25 cellular contexts compared by ENCODE assay signal in genomic region chr9:89863837-89864236, GRCh38.
DNase-seq lines count a peak whose midpoint lies in the region; ATAC-seq, FAIRE-seq and TF ChIP-seq lines count a peak whose summit lies in the region.
"Had no signal": no experiment of that assay in that cellular context is flagged by ENCODE, and none has a peak within 500 bp of the region (broad histone marks: within the 10 kb centered on the region; RNA-seq: fewer than 3 reads in every experiment).

No MANE protein-coding gene starts in this region.

- no peak overlapping the region for H2AFZ ChIP-seq in GM12878 (ENCODE audit: control insufficient read depth, low read depth, low read length)

- FAIRE-seq in GM12878 (lab: Jason Lieb, UNC), result no peak
- FAIRE-seq: D721Med, endothelial cell of umbilical vein had no signal

- H3K4me1 ChIP-seq in GM12878 (ENCODE audit: control insufficient read depth, insufficient read depth, low read length), result no peaks in the 10 kb centered on the region
- peaks cover 0 to 9% (median 4%) of the 10 kb centered on the region in 6 donors for H3K4me1 ChIP-seq in spleen
- no peaks in the 10 kb centered on the region for H3K4me1 ChIP-seq in prostate gland (replicated peaks)

- no peak for TF ChIP-seq EP300 in GM12878 (IDR thresholded peaks at IDR 0.05; ENCODE audit: borderline replicate concordance in 1 of 2, control insufficient read depth in 1 of 2, low read depth in 2 of 2, low read length in 2 of 2)

- in situ Hi-C loops in GM12878 (cut with MboI), result no loop called here

- intact Hi-C loops in GM12878 (cut with micrococcal nuclease; ENCODE audit: unreplicated experiment), result no loop called here
- intact Hi-C loops in spleen (cut with DNase I; ENCODE audit: low total_unique reads), result no loop called here
- intact Hi-C loops in prostate gland (cut with DNase I), result no loop called here

- H3K4me2 ChIP-seq in GM12878 (ENCODE audit: control insufficient read depth, insufficient read depth), result no peak overlapping the region

- H3K9me3 ChIP-seq in GM12878 (replicated peaks; ENCODE audit: control insufficient read depth, insufficient read depth, low read length) (no peaks in the 10 kb centered on the region), spleen (no peaks in the 10 kb centered on the region), prostate gland (no peaks in the 10 kb centered on the region)
- H3K9me3 ChIP-seq: right atrium auricular region had no signal

- no peaks in the 10 kb centered on the region for H3K36me3 ChIP-seq in GM12878 (ENCODE audit: control insufficient read depth in 2 of 2, insufficient read depth in 2 of 2, low read length in 1 of 2)
- no peaks in the 10 kb centered on the region for H3K36me3 ChIP-seq in spleen
- H3K36me3 ChIP-seq in prostate gland, result no peaks in the 10 kb centered on the region
- H3K36me3 ChIP-seq: right atrium auricular region had no signal

- no peak overlapping the region for H3K4me3 ChIP-seq in GM12865 (ENCODE audit: low read depth, low read length)
- no peak overlapping the region for H3K4me3 ChIP-seq in GM12878
- H3K4me3 ChIP-seq in spleen, result no peak overlapping the region
- no peak overlapping the region for H3K4me3 ChIP-seq in prostate gland
- H3K4me3 ChIP-seq: dorsolateral prefrontal cortex, right atrium auricular region had no signal

- WGBS in GM12878 (ENCODE audit: insufficient coverage, insufficient replicate concordance, low lambda C conversion rate, missing lambda C conversion rate), result 22% methylated on average over 6 of the region's 6 CpGs
- WGBS in spleen, 5 donors, result 81 to 90% (median 85%) methylated on average over 6 of the region's 6 CpGs
- 57% methylated on average over 6 of the region's 6 CpGs for WGBS in prostate gland

- no peak for TF ChIP-seq RAD21 in GM12878 (IDR thresholded peaks at IDR 0.05; ENCODE audit: insufficient read depth, low read depth, low read length)

- peak; percentile 35; the same call in 2 of the 3 replicates for ATAC-seq in GM12878
- no peak for ATAC-seq in activated naive CD4-positive, alpha-beta T cell treated with anti-CD3 and anti-CD28 coated beads, Interleukin-2, amount 50 U/mL, for 72 hours
- ATAC-seq: activated CD8-positive, alpha-beta T cell treated with anti-CD3 and anti-CD28 coated beads for 36 hours; HCT116; Right ventricle myocardium inferior had no signal

- H3K27ac ChIP-seq in GM12878 (ENCODE audit: control insufficient read depth, insufficient read depth) (no peak overlapping the region), spleen (no peak overlapping the region), prostate gland (no peak overlapping the region)
- H3K27ac ChIP-seq: dorsolateral prefrontal cortex, right atrium auricular region had no signal

- POLR2A ChIA-PET in GM12878 (lab: Charles Lee), result no interaction called here

- no peaks in the 10 kb centered on the region for H3K79me2 ChIP-seq in GM12878 (ENCODE audit: control insufficient read depth, insufficient read depth, low read length)

- RAD21 ChIA-PET in GM12878 (lab: Charles Lee; ENCODE audit: unreplicated experiment), result interaction anchor here (1.2 to 1.3 kb wide), 2 partner anchors 10 to 121 kb away, joined by 3 read pairs; no protein-coding TSS in a partner anchor

- H3K27me3 ChIP-seq in GM12878 (replicated peaks in 1 of 2; ENCODE audit: control insufficient read depth in 2 of 2, insufficient read depth in 2 of 2, low read length in 1 of 2) (no peaks in the 10 kb centered on the region; a peak in 1 of 4 replicates), spleen (replicated peaks in 1 of 7) (peaks cover 0 to 7% (median 0%) of the 10 kb centered on the region in 7 donors), prostate gland (replicated peaks; ENCODE audit: insufficient read depth) (no peaks in the 10 kb centered on the region)
- H3K27me3 ChIP-seq: dorsolateral prefrontal cortex, right atrium auricular region had no signal

- no peaks in the 10 kb centered on the region for H3K9me3 Mint-ChIP-seq in activated naive CD4-positive, alpha-beta T cell treated with anti-CD3 and anti-CD28 coated beads, Interleukin-2, amount 50 U/mL, for 72 hours
- H3K9me3 Mint-ChIP-seq: activated CD8-positive, alpha-beta T cell treated with anti-CD3 and anti-CD28 coated beads for 36 hours; naive B cell had no signal

- DNase-seq in NCI-H2171 treated with DMSO at 0.1 percent for 48 hours (lab: John Stamatoyannopoulos, UW), result peak; percentile 17
- DNase-seq in NCI-H2171 (lab: John Stamatoyannopoulos, UW), result no peak
- peak; percentile 12 for DNase-seq in GM12865 (ENCODE audit: low read depth)
- DNase-seq in GM12878 (ENCODE audit: low read depth, low spot score), result no peak
- DNase-seq in spleen, result peak; percentile 47
- no peak for DNase-seq in activated naive CD4-positive, alpha-beta T cell treated with anti-CD3 and anti-CD28 coated beads, Interleukin-2, amount 50 U/mL, for 72 hours (ENCODE audit: low spot score in 2 of 2)
- no peak for DNase-seq in prostate gland (ENCODE audit: low spot score)
- DNase-seq in HPDE6-E6E7 (ENCODE audit: extremely low spot score), result no peak
- DNase-seq: activated CD8-positive, alpha-beta T cell treated with anti-CD3 and anti-CD28 coated beads for 36 hours; activated naive CD4-positive, alpha-beta T cell treated with Interleukin-2 at 50 U/mL for 16 hours; activated T-cell treated with anti-CD3 and anti-CD28 coated beads for 4 hours; caudate nucleus; KG1; mesendoderm; naive B cell; NCI-H1930; NCI-H526 treated with DMSO at 0.1 percent for 48 hours; SW 1271 had no signal

- no peak for TF ChIP-seq POLR2A in GM12878 (IDR thresholded peaks at IDR 0.05; ENCODE audit: low read depth, low read length)
- no peak for TF ChIP-seq POLR2A in spleen (IDR thresholded peaks at IDR 0.05)
- no peak for TF ChIP-seq POLR2A in prostate gland (IDR thresholded peaks at IDR 0.05)

- no peak overlapping the region for H3K27ac Mint-ChIP-seq in activated naive CD4-positive, alpha-beta T cell treated with anti-CD3 and anti-CD28 coated beads, Interleukin-2, amount 50 U/mL, for 72 hours
- H3K27ac Mint-ChIP-seq: activated CD8-positive, alpha-beta T cell treated with anti-CD3 and anti-CD28 coated beads for 36 hours; type B pancreatic cell had no signal

- H3K36me3 Mint-ChIP-seq in activated naive CD4-positive, alpha-beta T cell treated with anti-CD3 and anti-CD28 coated beads, Interleukin-2, amount 50 U/mL, for 72 hours, result no peaks in the 10 kb centered on the region
- H3K36me3 Mint-ChIP-seq: naive B cell, type B pancreatic cell had no signal

- SMC1A ChIA-PET in GM12878 (lab: Charles Lee; ENCODE audit: uncharacterized antibody, unreplicated experiment), result interaction anchor here (1.4 kb wide), 1 partner anchor 248 kb away, joined by 3 read pairs; no protein-coding TSS in a partner anchor

- no peaks in the 10 kb centered on the region for H4K20me1 ChIP-seq in GM12878 (ENCODE audit: control insufficient read depth, insufficient read depth)

- no peak overlapping the region for H3K9ac ChIP-seq in GM12878 (ENCODE audit: control insufficient read depth, insufficient read depth, low read length)

- TF ChIP-seq CTCF in GM12865 (IDR thresholded peaks at IDR 0.05; ENCODE audit: insufficient read depth, low read depth, low read length, missing control alignments) (no peak), GM12878 (IDR thresholded peaks at IDR 0.05 in 2 of 3, conservative IDR thresholded peaks at IDR 0.05 in 1 of 3; ENCODE audit: control insufficient read depth in 2 of 3, extremely low read depth in 1 of 3, insufficient read depth in 1 of 3, low read depth in 3 of 3, low read length in 3 of 3) (no peak), spleen (IDR thresholded peaks at IDR 0.05 in 8 of 11, conservative IDR thresholded peaks at IDR 0.05 in 3 of 11) (no peak), prostate gland (IDR thresholded peaks at IDR 0.05) (no peak)

- CTCF ChIA-PET in GM12878 (lab: Yijun Ruan, JAX), result no interaction called here

- BruUV-seq in GM12878 (replicated peaks; lab: Mats Ljungman, UMichigan), result no TSS peak

TF ChIP-seq in GM12878, 131 proteins besides CTCF, POLR2A, EP300 and RAD21 (continues in another document):
- no peak for TF ChIP-seq EED (IDR thresholded peaks at IDR 0.05; ENCODE audit: low read depth)
- peak; percentile 50; the same call in 1 of the 2 replicates for TF ChIP-seq RELB (IDR thresholded peaks at IDR 0.05; ENCODE audit: low read depth)
- 0 out of 2 replicates have a peak, but pooled peaks have one; percentile 29 for TF ChIP-seq GATAD2B (conservative IDR thresholded peaks at IDR 0.05; ENCODE audit: low read depth)
- TF ChIP-seq IKZF2 (IDR thresholded peaks at IDR 0.05), result peak in 1 of 2 experiments; percentile 35; a peak in 2 of 4 replicates
- peak; percentile 14 for TF ChIP-seq MEF2B (IDR thresholded peaks at IDR 0.05; ENCODE audit: partially characterized antibody, poor library complexity, severe bottlenecking)
- TF ChIP-seq MLLT1 (IDR thresholded peaks at IDR 0.05), result 0 out of 2 replicates have a peak, but pooled peaks have one; percentile 44
- 0 out of 2 replicates have a peak, but pooled peaks have one; percentile 10 for TF ChIP-seq MTA2 (IDR thresholded peaks at IDR 0.05; ENCODE audit: low read depth)

Comparison
In these comparisons a context has a peak if more than half of its experiments do, and no peak if none do; other contexts are left out.
1. DNase-seq: peak in NCI-H2171 treated with DMSO at 0.1 percent for 48 hours (single experiment), GM12865 (single experiment) and spleen (single experiment); none in NCI-H2171 (single experiment), GM12878 (single experiment), activated naive CD4-positive, alpha-beta T cell treated with anti-CD3 and anti-CD28 coated beads, Interleukin-2, amount 50 U/mL, for 72 hours (0 of 2), prostate gland (single experiment) and HPDE6-E6E7 (single experiment).